ENCODE assay signal across 12 cellular contexts in the genomic region with DNA sequence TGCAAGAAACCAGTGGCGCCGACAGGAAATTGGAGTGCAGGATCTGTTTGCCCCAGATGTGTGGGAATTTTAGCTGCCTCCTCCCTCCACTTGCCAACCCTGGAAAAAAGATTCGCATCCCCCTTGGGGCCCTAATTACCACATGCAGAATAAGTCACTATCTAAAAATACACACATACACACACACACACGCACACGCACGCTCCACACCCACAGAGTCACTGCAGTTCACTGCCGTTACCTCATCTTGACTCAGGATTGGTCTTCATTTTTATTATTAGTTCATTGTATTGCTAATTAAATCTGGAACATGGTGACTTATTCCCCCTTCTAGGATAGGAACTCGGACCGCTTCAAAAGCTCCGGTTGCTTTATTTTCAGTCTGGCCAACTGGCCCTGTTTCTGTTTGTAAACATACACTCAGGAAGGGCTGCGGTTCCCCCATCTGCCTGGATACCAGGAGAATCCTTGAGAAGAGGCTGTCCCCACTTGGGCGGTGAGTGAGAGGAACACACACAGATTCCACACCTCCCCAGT.
DNase-seq lines count a peak whose midpoint lies in the region; ATAC-seq and TF ChIP-seq lines count a peak whose summit lies in the region.
"Had no signal": no experiment of that assay in that cellular context is flagged by ENCODE, and none has a peak within 500 bp of the region (broad histone marks: within the 10 kb centered on the region; RNA-seq: fewer than 3 reads in every experiment).

No MANE protein-coding gene starts in this region.

- no peaks in the 10 kb centered on the region for H3F3A ChIP-seq in MM.1S (ENCODE audit: insufficient read depth, low read length)

- no peak for ATAC-seq in GM19324 (IDR thresholded peaks at IDR 0.05; ENCODE audit: low FRiP score, unreplicated experiment)
- no peak for ATAC-seq in GM19463 (IDR thresholded peaks at IDR 0.05; ENCODE audit: unreplicated experiment)

- H3K27ac ChIP-seq in brain microvascular endothelial cell (peak overlapping the region; percentile 68), iPS-18a (ENCODE audit: low read length) (peak overlapping the region; percentile 81), subcutaneous abdominal adipose tissue (ENCODE audit: low read depth, low read length) (peak overlapping the region; percentile 34), MM.1S (ENCODE audit: low read length) (no peak overlapping the region)
- H3K27ac ChIP-seq: 22Rv1, HL-60, prostate gland had no signal

- TF ChIP-seq CTCF in brain microvascular endothelial cell (IDR thresholded peaks at IDR 0.05; ENCODE audit: low read depth, low read length, missing control alignments) = no peak
- TF ChIP-seq CTCF in MM.1S (IDR thresholded peaks at IDR 0.05; ENCODE audit: low read length) = no peak

- no peak overlapping the region for H3K4me3 ChIP-seq in brain microvascular endothelial cell (ENCODE audit: low read depth, low read length)
- peak overlapping the region; percentile 42 for H3K4me3 ChIP-seq in iPS-18a (ENCODE audit: low read length)
- H3K4me3 ChIP-seq in subcutaneous abdominal adipose tissue (ENCODE audit: low read depth in 1 of 5, low read length in 5 of 5) = no peak overlapping the region
- H3K4me3 ChIP-seq in MM.1S (ENCODE audit: low read length) = no peak overlapping the region
- H3K4me3 ChIP-seq: prostate gland had no signal

- DNase-seq in DMS 273 (lab: John Stamatoyannopoulos, UW; ENCODE audit: unreplicated experiment) = peak; percentile 19
- no peak for DNase-seq in DMS 273 treated with DMSO at 0.1 percent for 48 hours (lab: John Stamatoyannopoulos, UW)
- peak; percentile 65 for DNase-seq in brain microvascular endothelial cell
- DNase-seq in MM.1S = no peak
- DNase-seq: NCI-H2081 had no signal

- no peaks in the 10 kb centered on the region for H3K79me2 ChIP-seq in MM.1S (ENCODE audit: low read length)

- no peaks in the 10 kb centered on the region for H3K36me3 ChIP-seq in brain microvascular endothelial cell (replicated peaks)
- no peaks in the 10 kb centered on the region for H3K36me3 ChIP-seq in iPS-18a (ENCODE audit: control insufficient read depth, low read depth, low read length)
- no peaks in the 10 kb centered on the region for H3K36me3 ChIP-seq in subcutaneous abdominal adipose tissue (ENCODE audit: control insufficient read depth in 5 of 5, insufficient read depth in 5 of 5, low read length in 5 of 5)
- no peaks in the 10 kb centered on the region for H3K36me3 ChIP-seq in MM.1S (replicated peaks; ENCODE audit: insufficient read depth, low read length)
- H3K36me3 ChIP-seq: prostate gland had no signal

- H4K20me1 ChIP-seq in MM.1S (ENCODE audit: insufficient read depth, low read length) = no peaks in the 10 kb centered on the region

- in situ Hi-C loops in brain microvascular endothelial cell (cut with HindIII; ENCODE audit: low pct_ligation_motif_present, low sequenced_read_pairs) = no loop called here

- peak overlapping the region; percentile 34 for H3K9ac ChIP-seq in iPS-18a (ENCODE audit: low read length)
- H3K9ac ChIP-seq in subcutaneous abdominal adipose tissue (ENCODE audit: low read length in 5 of 5) = peak overlapping the region in 1 of 5 donors; percentile 2
- H3K9ac ChIP-seq in MM.1S (ENCODE audit: low read length) = no peak overlapping the region

- H3K27me3 ChIP-seq in brain microvascular endothelial cell (replicated peaks) (no peaks in the 10 kb centered on the region), iPS-18a (ENCODE audit: control insufficient read depth, insufficient read depth, low read length) (no peaks in the 10 kb centered on the region), subcutaneous abdominal adipose tissue (ENCODE audit: control insufficient read depth in 5 of 5, insufficient read depth in 4 of 5, low read length in 5 of 5) (no peaks in the 10 kb centered on the region), MM.1S (replicated peaks; ENCODE audit: insufficient read depth, low read length) (no peaks in the 10 kb centered on the region)

- no peaks in the 10 kb centered on the region for H3K9me2 ChIP-seq in MM.1S (replicated peaks; ENCODE audit: insufficient read depth, low read length)

- no peak overlapping the region for H3K4me2 ChIP-seq in MM.1S (ENCODE audit: low read depth, low read length)

- no peaks in the 10 kb centered on the region for H3K9me3 ChIP-seq in iPS-18a (ENCODE audit: control insufficient read depth, low read depth, low read length)
- H3K9me3 ChIP-seq in subcutaneous abdominal adipose tissue (ENCODE audit: control insufficient read depth in 5 of 5, low read length in 5 of 5) = peaks cover 2 to 11% (median 5%) of the 10 kb centered on the region in 5 donors
- no peaks in the 10 kb centered on the region for H3K9me3 ChIP-seq in MM.1S (replicated peaks; ENCODE audit: insufficient read depth, low read length)
- H3K9me3 ChIP-seq: prostate gland had no signal

- no peak overlapping the region for H2AFZ ChIP-seq in MM.1S (ENCODE audit: low read length)

- H3K4me1 ChIP-seq in iPS-18a (ENCODE audit: control insufficient read depth, low read depth, low read length) = peaks cover 48% of the 10 kb centered on the region
- peaks cover 2 to 21% (median 14%) of the 10 kb centered on the region in 5 donors for H3K4me1 ChIP-seq in subcutaneous abdominal adipose tissue (ENCODE audit: control insufficient read depth in 5 of 5, insufficient read depth in 5 of 5, low read length in 5 of 5)
- no peaks in the 10 kb centered on the region for H3K4me1 ChIP-seq in MM.1S (ENCODE audit: low read length)
- H3K4me1 ChIP-seq: prostate gland had no signal

Comparison
In these comparisons a context has a peak if more than half of its experiments do, and no peak if none do; other contexts are left out.
1. DNase-seq: peak in DMS 273 (single experiment) and brain microvascular endothelial cell (single experiment); none in DMS 273 treated with DMSO at 0.1 percent for 48 hours (single experiment) and MM.1S (single experiment).